ENCODE assay signal across 20 cellular contexts in genomic region chr9:80878556-80878955, GRCh38.
"Had no signal": no experiment of that assay in that cellular context is flagged by ENCODE, and none has a peak within 500 bp of the region (broad histone marks: within the 10 kb centered on the region; RNA-seq: fewer than 3 reads in every experiment).

No MANE protein-coding gene starts in this region.

- H3K27ac ChIP-seq: dorsolateral prefrontal cortex, heart right ventricle, left ventricle myocardium inferior, psoas muscle, right lobe of liver, stomach, vagina, VCaP had no signal

- H3K4me1 ChIP-seq: heart right ventricle, left ventricle myocardium inferior, psoas muscle, right lobe of liver, stomach, vagina had no signal

- H3K4me3 ChIP-seq: dorsolateral prefrontal cortex, heart right ventricle, left ventricle myocardium inferior, mucosa of descending colon, psoas muscle, right lobe of liver, stomach, vagina had no signal

- H3K36me3 ChIP-seq: heart right ventricle, left ventricle myocardium inferior, right lobe of liver, stomach, vagina had no signal

- DNase-seq: activated CD4-positive, alpha-beta T cell treated with anti-CD3 and anti-CD28 coated beads, Interleukin-2, amount 50 U/mL, for 1 hour; activated CD4-positive, CD25-positive, alpha-beta regulatory T cell treated with anti-CD3 and anti-CD28 coated beads, Interleukin-2, amount 50 U/mL, for 72 hours; activated CD8-positive, alpha-beta memory T cell treated with anti-CD3 and anti-CD28 coated beads, Interleukin-2, amount 50 U/mL, for 4 hours; activated effector memory CD4-positive, alpha-beta T cell treated with Interleukin-2 at 50 U/mL for 16 hours; activated naive CD4-positive, alpha-beta T cell treated with anti-CD3 and anti-CD28 coated beads, Interleukin-2, amount 10 ng/mL, durations not matched to agents 7 days and 5 days; activated T-cell treated with anti-CD3 and anti-CD28 coated beads, Interleukin-2, amount 50 U/mL, for 4 hours; caudate nucleus; dorsolateral prefrontal cortex; heart right ventricle; kidney glomerular epithelial cell; left ventricle myocardium inferior; mucosa of descending colon; naive B cell; psoas muscle; right lobe of liver; stimulated activated CD4-positive, alpha-beta T cell treated with anti-CD3 and anti-CD28 coated beads, Interleukin-4, amount 100 ng/mL, for 24 hours; stomach; trophoblast cell had no signal

- H3K9me3 ChIP-seq: left ventricle myocardium inferior, mucosa of descending colon, psoas muscle, right lobe of liver, stomach, vagina had no signal

- H3K27me3 ChIP-seq: heart right ventricle, right lobe of liver, stomach, vagina had no signal
